Comparison of ENCODE assay signal across 7 cellular contexts in the genomic region with DNA sequence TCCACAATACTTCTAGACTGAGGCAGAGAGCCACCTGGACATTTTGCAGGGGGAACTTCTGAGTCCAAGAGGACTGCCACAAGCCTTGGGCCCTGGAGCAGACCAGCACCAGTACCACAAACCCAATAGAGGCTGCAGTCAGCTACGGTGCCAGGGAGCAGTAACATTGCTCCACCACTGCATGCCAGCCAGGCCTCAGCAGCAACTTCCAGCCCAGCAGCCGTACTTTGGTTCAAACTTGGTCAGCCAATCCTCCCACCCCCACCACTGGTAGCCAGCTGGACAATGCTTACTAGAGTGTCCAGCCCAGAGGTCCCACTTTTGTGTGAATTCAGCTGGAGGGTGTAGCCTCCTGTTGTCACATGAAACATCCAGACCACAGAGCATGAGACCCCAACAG.
"Had no signal": no experiment of that assay in that cellular context is flagged by ENCODE, and none has a peak within 500 bp of the region (broad histone marks: within the 10 kb centered on the region; RNA-seq: fewer than 3 reads in every experiment).

No MANE protein-coding gene starts in this region.

- ATAC-seq: HepG2, K562 had no signal

- H3K27ac Mint-ChIP-seq: H9 had no signal

- H3K4me1 Mint-ChIP-seq: H9 had no signal

- H2AFZ ChIP-seq: GM23248 had no signal

- H3K27ac ChIP-seq: GM23248, HL-60 had no signal

- H3K9ac ChIP-seq: GM23248 had no signal

- DNase-seq: GOT3, H9, KG1 had no signal

- H3K4me3 Mint-ChIP-seq: H9 had no signal

- H3K4me3 ChIP-seq: GM23248, K562 had no signal
